ENCODE assay signal across 8 cellular contexts in the genomic region with DNA sequence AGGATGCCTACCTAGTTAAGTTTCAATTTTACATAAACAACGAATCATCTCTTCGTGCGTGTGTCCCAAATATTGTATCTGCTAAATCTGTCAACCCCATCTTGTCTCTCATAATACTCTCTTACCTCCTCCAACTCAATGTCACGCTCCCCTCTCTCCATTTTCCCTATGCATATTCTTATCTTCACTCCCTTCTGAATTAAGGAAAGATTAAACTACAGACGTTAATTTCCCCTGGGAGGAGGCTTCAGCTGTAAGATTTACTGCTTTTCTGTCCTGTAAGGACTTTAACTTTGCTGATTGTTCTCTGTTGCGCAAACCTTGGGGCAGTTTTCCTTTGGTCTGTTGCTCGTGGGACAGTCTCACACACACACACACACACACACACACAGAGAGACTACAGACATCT. TPM values are rescaled to one million over a fixed set of nuclear protein-coding genes. Genes with fewer than 3 reads are reported as not detected.
DNase-seq lines count a peak whose midpoint lies in the region; ATAC-seq and TF ChIP-seq lines count a peak whose summit lies in the region.

No MANE protein-coding gene starts in this region.

- no peaks in the 10 kb centered on the region for H3K9me3 Mint-ChIP-seq in activated B cell treated with CpG ODN at 0.5 μM for 24 hours

- H4K8ac ChIP-seq in trophoblast cell (ENCODE audit: low read depth, low read length): peak overlapping the region; percentile 65

- H2BK120ac ChIP-seq in trophoblast cell (ENCODE audit: insufficient read depth, low read length, poor library complexity): no peak overlapping the region

- no peak overlapping the region for H2BK12ac ChIP-seq in trophoblast cell (ENCODE audit: low read length)

- no peaks in the 10 kb centered on the region for H3K36me3 ChIP-seq in trophoblast cell (ENCODE audit: control insufficient read depth in 1 of 2, insufficient read depth in 2 of 2, low read length in 2 of 2)

- intact Hi-C loops in activated B cell treated with CpG ODN at 0.5 μM for 24 hours (cut with micrococcal nuclease): loop anchor here (1.0 to 10.0 kb wide), 4 partner anchors 118 to 1271 kb away; a partner anchor contains a TSS

- H3K23ac ChIP-seq in trophoblast cell (ENCODE audit: low read length): no peak overlapping the region

- H2AFZ ChIP-seq in trophoblast cell (ENCODE audit: insufficient read depth, low read length, poor library complexity): no peak overlapping the region

- H3K27ac ChIP-seq in trophoblast cell (ENCODE audit: low read depth, low read length): no peak overlapping the region

- peak overlapping the region; percentile 18 for H4K12ac ChIP-seq in trophoblast cell (ENCODE audit: low read depth, low read length)

- peak overlapping the region; percentile 94 for H3K4me3 Mint-ChIP-seq in activated B cell treated with CpG ODN at 0.5 μM for 24 hours

- H3K9me3 ChIP-seq in trophoblast cell (ENCODE audit: insufficient read depth, low read depth, low read length): no peaks in the 10 kb centered on the region

- H3K4me3 ChIP-seq in trophoblast cell (ENCODE audit: low read depth, low read length): no peak overlapping the region

- no peaks in the 10 kb centered on the region for H3K27me3 ChIP-seq in trophoblast cell (ENCODE audit: insufficient read depth, low read length)

- POLR2A ChIA-PET in activated B cell treated with CpG ODN at 0.5 μM for 24 hours (lab: Charles Lee): interaction anchor here (1.2 kb wide), 1 partner anchor 118 kb away, joined by 4 read pairs; a partner anchor contains a TSS

- peaks cover 0 to 2% of the 10 kb centered on the region in 2 experiments for H3K4me1 ChIP-seq in trophoblast cell (ENCODE audit: control insufficient read depth in 1 of 2, insufficient read depth in 2 of 2, low read length in 2 of 2)

- no peak overlapping the region for H4K91ac ChIP-seq in trophoblast cell (ENCODE audit: low read depth, low read length)

- no peak overlapping the region for H2BK5ac ChIP-seq in trophoblast cell (ENCODE audit: low read depth, low read length, poor library complexity)

- no peak overlapping the region for H3K18ac ChIP-seq in trophoblast cell (ENCODE audit: low read length)

- H3K27me3 Mint-ChIP-seq in activated B cell treated with CpG ODN at 0.5 μM for 24 hours: no peaks in the 10 kb centered on the region

- ATAC-seq in HG02642 (IDR thresholded peaks at IDR 0.05; ENCODE audit: poor library complexity, unreplicated experiment) (peak; percentile 21), activated B cell treated with CpG ODN at 0.5 μM for 24 hours (ENCODE audit: low read depth) (peak; percentile 35), HG03108 (IDR thresholded peaks at IDR 0.05; ENCODE audit: unreplicated experiment) (no peak)

- DNase-seq in DMS114 treated with DMSO at 0.1 percent for 48 hours (lab: John Stamatoyannopoulos, UW; ENCODE audit: unreplicated experiment) (peak; percentile 12), activated B cell treated with CpG ODN at 0.5 μM for 24 hours (no peak), foreskin melanocyte (peak; percentile 28), trophoblast cell (peak in 1 of 2 donors; percentile 1), activated gamma-delta T cell (lab: John Stamatoyannopoulos, UW) (no peak), NCI-H2081 (lab: John Stamatoyannopoulos, UW) (no peak)

- CTCF ChIA-PET in activated B cell treated with CpG ODN at 0.5 μM for 24 hours (lab: Charles Lee): no interaction called here

- H2AK5ac ChIP-seq in trophoblast cell (ENCODE audit: low read length): no peak overlapping the region

- H3K27ac Mint-ChIP-seq in activated B cell treated with CpG ODN at 0.5 μM for 24 hours: peak overlapping the region; percentile 96

- H3K4me1 Mint-ChIP-seq in activated B cell treated with CpG ODN at 0.5 μM for 24 hours: peaks cover 37% of the 10 kb centered on the region

- no CpG with 5 or more reads among the region's 7 CpGs for WGBS in trophoblast cell (ENCODE audit: extremely low coverage, insufficient coverage, insufficient read length)

- no peak for TF ChIP-seq CTCF in activated B cell treated with CpG ODN at 0.5 μM for 24 hours (IDR thresholded peaks at IDR 0.05)

- no peak overlapping the region for H3K4ac ChIP-seq in trophoblast cell (ENCODE audit: low read depth, low read length)

- H3K79me1 ChIP-seq in trophoblast cell (ENCODE audit: low read length): peaks cover 3% of the 10 kb centered on the region

- H3K14ac ChIP-seq in trophoblast cell (ENCODE audit: low read length): no peak overlapping the region

- peaks cover 1% of the 10 kb centered on the region for H3K79me2 ChIP-seq in trophoblast cell (ENCODE audit: control insufficient read depth, insufficient read depth, low read length, poor library complexity)

- peaks cover 12% of the 10 kb centered on the region for H3K36me3 Mint-ChIP-seq in activated B cell treated with CpG ODN at 0.5 μM for 24 hours (ENCODE audit: low read depth)

- H3K9ac ChIP-seq in trophoblast cell (ENCODE audit: low read length): no peak overlapping the region

- peak overlapping the region; percentile 52 for H3K4me2 ChIP-seq in trophoblast cell (ENCODE audit: low read length)

RNA-seq across cellular contexts. Expression of a gene that starts 0.5 kb away (rescaled TPM):
- 41.3 and 42.2 TPM in 2 replicates for total RNA-seq in activated B cell treated with CpG ODN at 0.5 μM for 24 hours
- polyA plus RNA-seq in trophoblast cell (2013): 15.7 and 16.1 TPM in 2 replicates

Comparison
In these comparisons a context has a peak if more than half of its experiments do, and no peak if none do; other contexts are left out.
1. DNase-seq: peak in DMS114 treated with DMSO at 0.1 percent for 48 hours (single experiment) and foreskin melanocyte (single experiment); none in activated B cell treated with CpG ODN at 0.5 μM for 24 hours (single experiment), activated gamma-delta T cell (single experiment) and NCI-H2081 (0 of 2).